Comparison of ENCODE assay signal across 1 cellular context in genomic region chr3:122793568-122794416, GRCh38.
TF ChIP-seq lines count a peak whose summit lies in the region.

Gene HSPBAP1, minus strand, starts transcription at chr3:122793831. Its CDS starts 151 bp downstream, at chr3:122793680.

TF ChIP-seq in K562, 482 proteins besides CTCF, POLR2A, EP300 and RAD21 (continued from another document):
- TF ChIP-seq ZBTB33 (CRISPR knock-in tag; IDR thresholded peaks at IDR 0.05), result peak; percentile 21; the same call in 1 of the 2 replicates
- no peak for TF ChIP-seq BCOR (IDR thresholded peaks at IDR 0.05)
- TF ChIP-seq IRF1 (CRISPR knock-in tag; IDR thresholded peaks at IDR 0.05; ENCODE audit: borderline replicate concordance), result no peak
- TF ChIP-seq ZBTB5 (IDR thresholded peaks at IDR 0.05), result no peak
- no peak for TF ChIP-seq ZNF134 (CRISPR knock-in tag; conservative IDR thresholded peaks at IDR 0.05)
- TF ChIP-seq VEZF1 (CRISPR knock-in tag; IDR thresholded peaks at IDR 0.05), result peak; percentile 62
- no peak for TF ChIP-seq LARP7 (IDR thresholded peaks at IDR 0.05)
- peak; percentile 82 for TF ChIP-seq POLR2G (IDR thresholded peaks at IDR 0.05; ENCODE audit: low read depth, low read length)
- TF ChIP-seq CBX5 (IDR thresholded peaks at IDR 0.05; ENCODE audit: borderline replicate concordance, low read depth), result no peak
- no peak for TF ChIP-seq TGIF2 (CRISPR knock-in tag; IDR thresholded peaks at IDR 0.05)
- TF ChIP-seq HCFC1 (IDR thresholded peaks at IDR 0.05; ENCODE audit: low read depth, low read length), result no peak; the same call in 1 of the 2 replicates
- no peak for TF ChIP-seq CGGBP1 (CRISPR knock-in tag; IDR thresholded peaks at IDR 0.05)
- no peak for TF ChIP-seq PKNOX1 (IDR thresholded peaks at IDR 0.05)
- peak; percentile 25 for TF ChIP-seq E2F8 (IDR thresholded peaks at IDR 0.05; ENCODE audit: low read depth, partially characterized antibody)
- no peak for TF ChIP-seq ZNF280A (IDR thresholded peaks at IDR 0.05; ENCODE audit: low read depth, partially characterized antibody)
- TF ChIP-seq MTA1 (IDR thresholded peaks at IDR 0.05; ENCODE audit: borderline replicate concordance), result no peak
- no peak for TF ChIP-seq PCBP2 (IDR thresholded peaks at IDR 0.05; ENCODE audit: low read depth, low read length, poor library complexity, severe bottlenecking)
- TF ChIP-seq ZNF445 (CRISPR knock-in tag; IDR thresholded peaks at IDR 0.05; ENCODE audit: low read depth), result no peak
- TF ChIP-seq AFF1 (IDR thresholded peaks at IDR 0.05; ENCODE audit: low read depth in 1 of 2, partially characterized antibody in 2 of 2), result peak in 1 of 2 experiments; percentile 45
- no peak for TF ChIP-seq FOXJ3 (CRISPR knock-in tag; IDR thresholded peaks at IDR 0.05)
- TF ChIP-seq FOSL1 (tag; conservative IDR thresholded peaks at IDR 0.05), result peak; percentile 73
- no peak for TF ChIP-seq RUNX1 (IDR thresholded peaks at IDR 0.05; ENCODE audit: low read depth)
- no peak for TF ChIP-seq THRAP3 (IDR thresholded peaks at IDR 0.05; ENCODE audit: borderline replicate concordance)
- TF ChIP-seq NR2C2 (CRISPR knock-in tag; IDR thresholded peaks at IDR 0.05), result no peak
- TF ChIP-seq NR2C2 (tag; IDR thresholded peaks at IDR 0.05), result peak; percentile 10; the same call in 1 of the 2 replicates
- TF ChIP-seq RREB1 (CRISPR knock-in tag; IDR thresholded peaks at IDR 0.05), result no peak
